Comparison of ENCODE assay signal across 8 cellular contexts in the genomic region with DNA sequence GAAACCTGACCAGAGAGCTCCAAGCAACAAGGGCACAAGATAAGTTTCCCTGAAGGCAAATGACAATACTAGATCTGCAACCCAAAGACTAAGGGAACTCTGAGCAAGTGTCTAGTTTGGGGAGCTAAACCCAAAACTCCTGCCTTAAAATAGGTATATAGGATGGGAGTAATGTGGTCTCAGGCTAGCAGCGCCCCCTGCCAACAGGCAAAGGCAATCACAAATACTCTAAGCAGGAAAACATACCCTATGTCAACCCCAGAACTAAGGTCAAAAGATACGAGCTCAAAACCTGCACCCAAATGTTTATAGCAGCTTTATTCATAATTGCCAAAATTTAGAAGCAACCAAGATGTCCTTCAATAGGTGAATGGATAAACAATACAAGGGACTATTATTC.
DNase-seq lines count a peak whose midpoint lies in the region; ATAC-seq, FAIRE-seq and TF ChIP-seq lines count a peak whose summit lies in the region.
"Had no signal": no experiment of that assay in that cellular context is flagged by ENCODE, and none has a peak within 500 bp of the region (broad histone marks: within the 10 kb centered on the region; RNA-seq: fewer than 3 reads in every experiment).

No MANE protein-coding gene starts in this region.

- no peaks in the 10 kb centered on the region for H4K20me1 ChIP-seq in Loucy (ENCODE audit: insufficient read depth, low read length, poor library complexity, severe bottlenecking)
- no peaks in the 10 kb centered on the region for H4K20me1 ChIP-seq in astrocyte (ENCODE audit: insufficient read depth, low read length)

- H3K4me1 ChIP-seq in Loucy (ENCODE audit: insufficient read depth, low read length, poor library complexity, severe bottlenecking): no peaks in the 10 kb centered on the region
- H3K4me1 ChIP-seq in astrocyte (ENCODE audit: insufficient read depth, low read length): no peaks in the 10 kb centered on the region
- H3K4me1 ChIP-seq in CD8-positive, alpha-beta T cell (ENCODE audit: insufficient read depth, low read length): no peaks in the 10 kb centered on the region

- TF ChIP-seq CTCF in GM10248 (IDR thresholded peaks at IDR 0.05; ENCODE audit: control extremely low read depth, extremely low read depth, low read depth, missing control alignments) (peak; percentile 58), Loucy (conservative IDR thresholded peaks at IDR 0.05; ENCODE audit: low read length) (peak; percentile 93), astrocyte (IDR thresholded peaks at IDR 0.05; ENCODE audit: insufficient read depth, low read depth, low read length) (peak; percentile 40)
- TF ChIP-seq CTCF in CD8-positive, alpha-beta T cell (IDR thresholded peaks at IDR 0.05): no peak

- POLR2A ChIA-PET in GM10248 (lab: Yijun Ruan, JAX): no interaction called here
- POLR2A ChIA-PET in CD8-positive, alpha-beta T cell (lab: Charles Lee): no interaction called here

- H3K9ac ChIP-seq in Loucy (ENCODE audit: low read depth, low read length, poor library complexity, severe bottlenecking) (no peak overlapping the region), astrocyte (ENCODE audit: low read length) (no peak overlapping the region)

- H3K36me3 ChIP-seq in Loucy (ENCODE audit: insufficient read depth, low read length) (no peaks in the 10 kb centered on the region), astrocyte (ENCODE audit: insufficient read depth, low read length) (peaks cover 6% of the 10 kb centered on the region)
- peaks cover under 1% of the 10 kb centered on the region for H3K36me3 ChIP-seq in CD8-positive, alpha-beta T cell (ENCODE audit: insufficient read depth, low read length)

- H3K9me3 ChIP-seq in Loucy (ENCODE audit: insufficient read depth, low read depth, low read length) (no peaks in the 10 kb centered on the region), astrocyte (ENCODE audit: insufficient read depth, low read depth, low read length) (no peaks in the 10 kb centered on the region)
- no peaks in the 10 kb centered on the region for H3K9me3 ChIP-seq in CD8-positive, alpha-beta T cell (ENCODE audit: low read length)

- no peaks in the 10 kb centered on the region for H3K36me3 Mint-ChIP-seq in astrocyte (ENCODE audit: low read depth, unreplicated experiment)
- peaks cover 26% of the 10 kb centered on the region for H3K36me3 Mint-ChIP-seq in CD8-positive, alpha-beta T cell

- H3K9me3 Mint-ChIP-seq in astrocyte (ENCODE audit: unreplicated experiment): no peaks in the 10 kb centered on the region
- H3K9me3 Mint-ChIP-seq in CD8-positive, alpha-beta T cell: no peaks in the 10 kb centered on the region
- H3K9me3 Mint-ChIP-seq: T-helper 1 cell treated with Interleukin-12 subunit alpha and Interleukin-12 subunit beta and Interleukin-4 antibody, amounts not matched to agents 30 μg/mL and 1 μg/mL, for 36 hours had no signal

- no peaks in the 10 kb centered on the region for H3K27me3 Mint-ChIP-seq in astrocyte (ENCODE audit: low read depth, unreplicated experiment)
- H3K27me3 Mint-ChIP-seq in CD8-positive, alpha-beta T cell (ENCODE audit: low read depth): no peaks in the 10 kb centered on the region

- ATAC-seq in GM18519 (IDR thresholded peaks at IDR 0.05; ENCODE audit: low FRiP score, unreplicated experiment) (no peak), HG03378 (IDR thresholded peaks at IDR 0.05; ENCODE audit: unreplicated experiment) (no peak)
- ATAC-seq in CD8-positive, alpha-beta T cell: no peak

- H3K4me3 ChIP-seq in Loucy (ENCODE audit: low read length, poor library complexity, severe bottlenecking) (no peak overlapping the region), astrocyte (ENCODE audit: insufficient read depth, low read depth, low read length) (no peak overlapping the region)
- H3K4me3 ChIP-seq in CD8-positive, alpha-beta T cell (ENCODE audit: low read depth, low read length): no peak overlapping the region

- H3K27me3 ChIP-seq in Loucy (ENCODE audit: insufficient read depth, low read length, poor library complexity, severe bottlenecking) (no peaks in the 10 kb centered on the region), astrocyte (ENCODE audit: insufficient read depth, low read length) (no peaks in the 10 kb centered on the region)
- H3K27me3 ChIP-seq in CD8-positive, alpha-beta T cell (ENCODE audit: insufficient read depth, low read length): no peaks in the 10 kb centered on the region

- H3K27ac ChIP-seq in astrocyte (ENCODE audit: low read depth, low read length): no peak overlapping the region
- no peak overlapping the region for H3K27ac ChIP-seq in CD8-positive, alpha-beta T cell (ENCODE audit: low read depth, low read length)

- no peaks in the 10 kb centered on the region for H3K4me1 Mint-ChIP-seq in astrocyte (ENCODE audit: low read depth, unreplicated experiment)
- no peaks in the 10 kb centered on the region for H3K4me1 Mint-ChIP-seq in CD8-positive, alpha-beta T cell (ENCODE audit: low read depth)

- no peak overlapping the region for H2AFZ ChIP-seq in Loucy (ENCODE audit: low read length)
- no peak overlapping the region for H2AFZ ChIP-seq in astrocyte (ENCODE audit: low read depth, low read length)

- H3K4me3 Mint-ChIP-seq in astrocyte (ENCODE audit: unreplicated experiment): no peak overlapping the region
- H3K4me3 Mint-ChIP-seq in CD8-positive, alpha-beta T cell: no peak overlapping the region
- H3K4me3 Mint-ChIP-seq: T-helper 1 cell treated with Interleukin-12 subunit alpha and Interleukin-12 subunit beta and Interleukin-4 antibody, amounts not matched to agents 30 μg/mL and 1 μg/mL, for 36 hours had no signal

- H3K79me2 ChIP-seq in Loucy (ENCODE audit: insufficient read depth, low read length) (no peaks in the 10 kb centered on the region), astrocyte (ENCODE audit: insufficient read depth, low read length) (no peaks in the 10 kb centered on the region)

- no peaks in the 10 kb centered on the region for H3K9me2 ChIP-seq in Loucy (replicated peaks; ENCODE audit: low read depth, low read length)

- no peaks in the 10 kb centered on the region for H3F3A ChIP-seq in Loucy (ENCODE audit: low read depth)

- DNase-seq in GM10248 (ENCODE audit: extremely low spot score): peak; percentile 14
- no peak for DNase-seq in astrocyte (ENCODE audit: low read depth)
- peak; percentile 6 for DNase-seq in kidney glomerular epithelial cell (lab: John Stamatoyannopoulos, UW)
- no peak for DNase-seq in CD8-positive, alpha-beta T cell

- CTCF ChIA-PET in GM10248 (lab: Yijun Ruan, JAX): interaction anchor here (0.8 to 3.0 kb wide), 20 partner anchors 9 to 523 kb away, joined by 3 to 27 read pairs (median 4); no protein-coding TSS in a partner anchor
- CTCF ChIA-PET in CD8-positive, alpha-beta T cell (lab: Charles Lee): interaction anchor here (0.8 kb wide), 1 partner anchor 517 kb away, joined by 3 read pairs; no protein-coding TSS in a partner anchor

- no peak overlapping the region for H3K27ac Mint-ChIP-seq in astrocyte (ENCODE audit: unreplicated experiment)
- no peak overlapping the region for H3K27ac Mint-ChIP-seq in CD8-positive, alpha-beta T cell
- H3K27ac Mint-ChIP-seq: T-helper 1 cell treated with Interleukin-12 subunit alpha and Interleukin-12 subunit beta and Interleukin-4 antibody, amounts not matched to agents 30 μg/mL and 1 μg/mL, for 36 hours had no signal

- intact Hi-C loops in CD8-positive, alpha-beta T cell (cut with DNase I, micrococcal nuclease): no loop called here

- no peak overlapping the region for H3K4me2 ChIP-seq in Loucy (ENCODE audit: low read depth, low read length, poor library complexity, severe bottlenecking)
- H3K4me2 ChIP-seq in astrocyte (ENCODE audit: low read length): no peak overlapping the region

- no peak for FAIRE-seq in astrocyte (lab: Jason Lieb, UNC)

Comparison
In these comparisons a context has a peak if more than half of its experiments do, and no peak if none do; other contexts are left out.
1. DNase-seq: peak in GM10248 (single experiment) and kidney glomerular epithelial cell (single experiment); none in astrocyte (single experiment) and CD8-positive, alpha-beta T cell (0 of 7).